In the genomic region with DNA sequence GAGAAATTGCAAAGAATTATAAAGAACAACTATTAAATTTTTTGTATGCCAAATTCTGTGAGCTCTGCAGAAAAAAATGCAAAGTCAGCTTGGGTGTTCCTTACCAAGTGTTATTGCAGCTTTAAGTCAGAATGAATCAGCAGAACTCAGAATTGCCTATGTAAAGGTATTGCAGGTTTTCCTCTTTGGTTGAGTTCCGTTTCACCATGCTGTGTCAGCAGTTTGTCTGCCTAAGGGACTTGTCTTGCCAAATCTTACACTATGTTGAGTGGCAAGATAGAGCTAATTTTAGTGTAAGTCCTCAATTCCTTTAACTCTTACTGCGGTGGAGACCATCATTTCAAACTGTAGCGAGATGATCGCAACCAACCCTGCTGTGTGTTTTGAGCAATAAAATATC, we compare ENCODE assay signal across 1 cellular context.
A peak's percentile ranks its signal among the peaks of the same experiment; 100 is the strongest.
TF ChIP-seq lines count a peak whose summit lies in the region.

No MANE protein-coding gene starts in this region.

TF ChIP-seq in H1, 55 proteins besides CTCF, POLR2A, EP300 and RAD21:
- TF ChIP-seq BACH1 (IDR thresholded peaks at IDR 0.05; ENCODE audit: low read length) (peak; percentile 95), MAFK (IDR thresholded peaks at IDR 0.05; ENCODE audit: low read depth, low read length) (peak; percentile 85), RXRA (IDR thresholded peaks at IDR 0.05; ENCODE audit: insufficient read depth, low read depth, low read length) (no peak)
TF ChIP-seq in H1: peak in this region for 2.
